In the genomic region with DNA sequence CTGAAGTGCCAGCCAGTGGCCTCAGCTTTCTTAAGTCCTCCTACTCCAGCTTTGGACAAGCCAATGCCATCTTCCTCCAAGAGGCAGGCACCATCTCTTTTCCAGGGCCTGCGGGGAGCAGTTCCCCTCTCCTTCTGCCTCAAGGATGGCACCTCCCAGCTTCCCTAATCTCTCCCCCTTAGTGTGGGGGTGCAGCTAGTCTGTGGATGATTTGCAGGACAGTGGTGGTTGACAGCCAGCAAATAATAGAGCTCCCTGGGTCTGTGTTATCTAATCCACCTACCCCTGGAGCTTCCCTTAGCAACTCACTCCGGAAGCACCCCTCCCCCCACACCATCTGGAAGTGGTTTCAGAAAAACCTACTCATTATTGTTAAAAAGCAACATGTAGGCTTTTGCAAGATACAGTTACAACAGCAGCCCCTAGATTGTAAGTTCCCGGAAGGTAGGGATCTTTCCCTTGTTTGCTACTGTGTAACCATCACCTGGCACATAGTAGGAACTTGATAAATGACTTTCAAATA, we compare ENCODE assay signal across 10 cellular contexts.
DNase-seq lines count a peak whose midpoint lies in the region; ATAC-seq and TF ChIP-seq lines count a peak whose summit lies in the region.
"Had no signal": no experiment of that assay in that cellular context is flagged by ENCODE, and none has a peak within 500 bp of the region (broad histone marks: within the 10 kb centered on the region; RNA-seq: fewer than 3 reads in every experiment).

No MANE protein-coding gene starts in this region.

- H3K4me3 ChIP-seq in osteoblast (ENCODE audit: insufficient read depth, low read length) = no peak overlapping the region

- H3K27ac ChIP-seq in osteoblast (ENCODE audit: low read depth, low read length) = no peak overlapping the region

- ATAC-seq in GM21360 (IDR thresholded peaks at IDR 0.05; ENCODE audit: unreplicated experiment) = no peak
- no peak for ATAC-seq in GM18868 (IDR thresholded peaks at IDR 0.05; ENCODE audit: unreplicated experiment)
- ATAC-seq: HepG2 had no signal

- H3K4me1 ChIP-seq in osteoblast (ENCODE audit: insufficient read depth, low read length) = peaks cover 4% of the 10 kb centered on the region

- H3K36me3 ChIP-seq in osteoblast (ENCODE audit: insufficient read depth, low read length) = no peaks in the 10 kb centered on the region

- no peak overlapping the region for H3K4me2 ChIP-seq in osteoblast (ENCODE audit: insufficient read depth, low read length)

- TF ChIP-seq CTCF in osteoblast (IDR thresholded peaks at IDR 0.05; ENCODE audit: extremely low read depth, low read depth, low read length) = no peak

- DNase-seq in AG20443 (ENCODE audit: low spot score) (peak; percentile 13), GM04504 (ENCODE audit: low read depth) (peak; percentile 36), NCI-H82 treated with DMSO at 0.1 percent for 48 hours (lab: John Stamatoyannopoulos, UW; ENCODE audit: unreplicated experiment) (peak; percentile 45), fibroblast of gingiva (ENCODE audit: low read depth) (peak; percentile 24), ecto neural progenitor cell (ENCODE audit: low spot score) (no peak), osteoblast (ENCODE audit: insufficient read length, low spot score, missing footprints) (no peak)
- DNase-seq: erythroblast had no signal

- H3K79me2 ChIP-seq in osteoblast (ENCODE audit: insufficient read depth, low read length) = no peaks in the 10 kb centered on the region

- peaks cover 2% of the 10 kb centered on the region for H3K27me3 ChIP-seq in osteoblast (ENCODE audit: insufficient read depth, low read length)

- H4K20me1 ChIP-seq in osteoblast (ENCODE audit: insufficient read depth, low read length) = no peaks in the 10 kb centered on the region

- H3K9me3 ChIP-seq in osteoblast (ENCODE audit: low read depth, low read length) = no peaks in the 10 kb centered on the region

- no peak overlapping the region for H2AFZ ChIP-seq in osteoblast (ENCODE audit: low read length)

Comparison
In these comparisons a context has a peak if more than half of its experiments do, and no peak if none do; other contexts are left out.
1. DNase-seq: peak in AG20443 (single experiment), GM04504 (single experiment), NCI-H82 treated with DMSO at 0.1 percent for 48 hours (single experiment) and fibroblast of gingiva (single experiment); none in ecto neural progenitor cell (single experiment) and osteoblast (single experiment).